In genomic region chr20:17560344-17561074, GRCh38 we compare ENCODE assay signal across 13 cellular contexts. TPM values are rescaled to one million over a fixed set of nuclear protein-coding genes. Genes with fewer than 3 reads are reported as not detected.
A peak's percentile ranks its signal among the peaks of the same experiment; 100 is the strongest.
DNase-seq lines count a peak whose midpoint lies in the region; ATAC-seq, FAIRE-seq and TF ChIP-seq lines count a peak whose summit lies in the region.
"Had no signal": no experiment of that assay in that cellular context is flagged by ENCODE, and none has a peak within 500 bp of the region (broad histone marks: within the 10 kb centered on the region; RNA-seq: fewer than 3 reads in every experiment).

No MANE protein-coding gene starts in this region.

- H3K36me3 ChIP-seq in Caco-2 (ENCODE audit: control insufficient read depth, insufficient read depth, low read length): no peaks in the 10 kb centered on the region
- H3K36me3 ChIP-seq in IMR-90 (ENCODE audit: control insufficient read depth, insufficient read depth, low read length): no peaks in the 10 kb centered on the region
- no peaks in the 10 kb centered on the region for H3K36me3 ChIP-seq in astrocyte (ENCODE audit: insufficient read depth, low read length)
- H3K36me3 ChIP-seq in osteoblast (ENCODE audit: insufficient read depth, low read length): no peaks in the 10 kb centered on the region
- no peaks in the 10 kb centered on the region for H3K36me3 ChIP-seq in GM23248 (ENCODE audit: low read depth)

- H3K9me3 Mint-ChIP-seq in Caco-2 (ENCODE audit: unreplicated experiment) (no peaks in the 10 kb centered on the region), astrocyte (ENCODE audit: unreplicated experiment) (no peaks in the 10 kb centered on the region)
- H3K9me3 Mint-ChIP-seq: effector memory CD8-positive, alpha-beta T cell had no signal

- no peak for ATAC-seq in IMR-90 (ENCODE audit: low read depth)
- ATAC-seq: effector memory CD8-positive, alpha-beta T cell had no signal

- H3K4me3 ChIP-seq in Caco-2 (ENCODE audit: low read depth, low read length) (no peak overlapping the region), IMR-90 (ENCODE audit: insufficient read depth, low read depth, low read length) (no peak overlapping the region), astrocyte (ENCODE audit: insufficient read depth, low read depth, low read length) (no peak overlapping the region), osteoblast (ENCODE audit: insufficient read depth, low read length) (no peak overlapping the region), GM23248 (no peak overlapping the region)

- H3K56ac ChIP-seq in IMR-90 (ENCODE audit: extremely low read depth, insufficient read depth, low read length): no peak overlapping the region

- H4K5ac ChIP-seq in IMR-90 (ENCODE audit: low read depth, low read length): no peak overlapping the region

- H2AK9ac ChIP-seq in IMR-90 (replicated peaks; ENCODE audit: low read depth, low read length, poor library complexity): peak overlapping the region; percentile 67

- in situ Hi-C loops in IMR-90 (cut with MboI; ENCODE audit: low sequenced_read_pairs): no loop called here
- in situ Hi-C loops in GM23248 (cut with MboI): no loop called here

- peak overlapping the region; percentile 42 for H3K4ac ChIP-seq in IMR-90 (ENCODE audit: low read depth, low read length)

- peak overlapping the region; percentile 60 for H3K14ac ChIP-seq in IMR-90 (replicated peaks; ENCODE audit: low read depth, low read length)

- H3K18ac ChIP-seq in IMR-90 (ENCODE audit: low read depth, low read length): peak overlapping the region; percentile 21; the same call in 1 of the 2 replicates

- H3K9me2 ChIP-seq in GM23248 (ENCODE audit: insufficient read depth): no peaks in the 10 kb centered on the region

- H3K79me1 ChIP-seq in IMR-90 (ENCODE audit: low read depth in 1 of 2, low read length in 2 of 2): peaks cover 0 to 27% of the 10 kb centered on the region in 2 experiments; a peak in 3 of 4 replicates

- H3K27ac Mint-ChIP-seq in Caco-2 (ENCODE audit: unreplicated experiment) (peak overlapping the region; percentile 45), astrocyte (ENCODE audit: unreplicated experiment) (peak overlapping the region; percentile 59)
- H3K27ac Mint-ChIP-seq: effector memory CD8-positive, alpha-beta T cell had no signal

- H3K4me3 Mint-ChIP-seq in Caco-2 (ENCODE audit: unreplicated experiment) (no peak overlapping the region), astrocyte (ENCODE audit: unreplicated experiment) (peak overlapping the region; percentile 42)
- H3K4me3 Mint-ChIP-seq: effector memory CD8-positive, alpha-beta T cell had no signal

- H3K27me3 Mint-ChIP-seq in Caco-2 (ENCODE audit: insufficient read depth, unreplicated experiment) (no peaks in the 10 kb centered on the region), astrocyte (ENCODE audit: low read depth, unreplicated experiment) (no peaks in the 10 kb centered on the region)
- H3K27me3 Mint-ChIP-seq: effector memory CD8-positive, alpha-beta T cell had no signal

- intact Hi-C loops in Caco-2 (cut with micrococcal nuclease; ENCODE audit: unreplicated experiment) (no loop called here), IMR-90 (cut with micrococcal nuclease) (no loop called here)

- H3K36me3 Mint-ChIP-seq in Caco-2 (ENCODE audit: insufficient read depth, unreplicated experiment) (no peaks in the 10 kb centered on the region), astrocyte (ENCODE audit: low read depth, unreplicated experiment) (no peaks in the 10 kb centered on the region)

- H3K9me1 ChIP-seq in IMR-90 (ENCODE audit: insufficient read depth, low read length): peaks cover 19% of the 10 kb centered on the region

- no peak overlapping the region; the same call in 1 of the 2 replicates for H3K23ac ChIP-seq in IMR-90 (ENCODE audit: low read depth, low read length)

- CTCF ChIA-PET in Caco-2 (lab: Charles Lee) (no interaction called here), IMR-90 (lab: Yijun Ruan, JAX) (no interaction called here)

- TF ChIP-seq CTCF in Caco-2 (IDR thresholded peaks at IDR 0.05; ENCODE audit: insufficient read depth in 1 of 2, low read depth in 1 of 2, low read length in 1 of 2, severe bottlenecking in 1 of 2, unreplicated experiment in 1 of 2) (no peak), IMR-90 (conservative IDR thresholded peaks at IDR 0.05; ENCODE audit: low read depth, low read length) (no peak), astrocyte (IDR thresholded peaks at IDR 0.05; ENCODE audit: insufficient read depth, low read depth, low read length) (no peak), osteoblast (IDR thresholded peaks at IDR 0.05; ENCODE audit: extremely low read depth, low read depth, low read length) (no peak)

- H2AFZ ChIP-seq in IMR-90 (replicated peaks; ENCODE audit: low read length, poor library complexity) (no peak overlapping the region), astrocyte (ENCODE audit: low read depth, low read length) (no peak overlapping the region), osteoblast (ENCODE audit: low read length) (no peak overlapping the region), GM23248 (no peak overlapping the region)

- no peak overlapping the region for H3K27ac ChIP-seq in IMR-90 (ENCODE audit: insufficient read depth, low read length)
- H3K27ac ChIP-seq in astrocyte (ENCODE audit: low read depth, low read length): no peak overlapping the region
- H3K27ac ChIP-seq in osteoblast (ENCODE audit: low read depth, low read length): peak overlapping the region; percentile 34
- H3K27ac ChIP-seq in GM23248: no peak overlapping the region
- H3K27ac ChIP-seq: C4-2B had no signal

- WGBS in IMR-90 (ENCODE audit: extremely low coverage in 2 of 2, insufficient read length in 1 of 2), 2 experiments: no CpG with 5 or more reads among the region's 5 CpGs
- WGBS in GM23248 (ENCODE audit: low coverage in 1 of 2, low lambda C conversion rate in 2 of 2, missing lambda C conversion rate in 2 of 2), 2 experiments: 87 to 90% methylated on average over 5 of the region's 5 CpGs

- dilution Hi-C loops in IMR-90 (cut with HindIII; ENCODE audit: low sequenced_read_pairs, unreplicated experiment): no loop called here

- H2BK20ac ChIP-seq in IMR-90 (ENCODE audit: low read depth, low read length): peak overlapping the region; percentile 35

- no peak for TF ChIP-seq POLR2A in IMR-90 (IDR thresholded peaks at IDR 0.05; ENCODE audit: low read depth, low read length)

- H2BK15ac ChIP-seq in IMR-90 (ENCODE audit: low read depth, low read length): peak overlapping the region; percentile 26; the same call in 2 of the 3 replicates

- peak overlapping the region; percentile 80; the same call in 1 of the 2 replicates for H2BK120ac ChIP-seq in IMR-90 (ENCODE audit: low read depth, low read length)

- H3K27me3 ChIP-seq in Caco-2 (replicated peaks; ENCODE audit: control insufficient read depth, insufficient read depth, low read length) (no peaks in the 10 kb centered on the region), IMR-90 (ENCODE audit: control insufficient read depth, insufficient read depth, low read length) (no peaks in the 10 kb centered on the region), astrocyte (ENCODE audit: insufficient read depth, low read length) (no peaks in the 10 kb centered on the region), osteoblast (ENCODE audit: insufficient read depth, low read length) (no peaks in the 10 kb centered on the region), GM23248 (replicated peaks; ENCODE audit: insufficient read depth) (no peaks in the 10 kb centered on the region)

- H2AK5ac ChIP-seq in IMR-90 (ENCODE audit: low read depth, low read length): peak overlapping the region; percentile 63

- no peak overlapping the region for H2BK5ac ChIP-seq in IMR-90 (ENCODE audit: low read depth, low read length, poor library complexity, severe bottlenecking)

- BruUV-seq in Caco-2 (replicated peaks; lab: Mats Ljungman, UMichigan) (no TSS peak), IMR-90 (replicated peaks; lab: Mats Ljungman, UMichigan) (no TSS peak)

- no peak for FAIRE-seq in astrocyte (lab: Jason Lieb, UNC)
- FAIRE-seq: HTR-8/SVneo, islet of Langerhans had no signal

- H3K4me1 ChIP-seq in Caco-2 (peaks cover 17% of the 10 kb centered on the region), IMR-90 (ENCODE audit: control insufficient read depth, insufficient read depth, low read length) (peaks cover 17% of the 10 kb centered on the region), astrocyte (ENCODE audit: insufficient read depth, low read length) (peaks cover 43% of the 10 kb centered on the region), osteoblast (ENCODE audit: insufficient read depth, low read length) (peaks cover 67% of the 10 kb centered on the region), GM23248 (ENCODE audit: insufficient read depth) (peaks cover 39% of the 10 kb centered on the region)

- POLR2A ChIA-PET in Caco-2 (lab: Charles Lee) (interaction anchor here (1.0 kb wide), 1 partner anchor 9 kb away, joined by 8 read pairs; the partner anchor contains the start of gene DSTN), IMR-90 (lab: Charles Lee; ENCODE audit: unreplicated experiment) (no interaction called here)

- H3K79me2 ChIP-seq in astrocyte (ENCODE audit: insufficient read depth, low read length) (no peaks in the 10 kb centered on the region), osteoblast (ENCODE audit: insufficient read depth, low read length) (no peaks in the 10 kb centered on the region), GM23248 (ENCODE audit: insufficient read depth) (no peaks in the 10 kb centered on the region)

- H3K9ac ChIP-seq in IMR-90 (ENCODE audit: low read depth, low read length): no peak overlapping the region
- no peak overlapping the region for H3K9ac ChIP-seq in astrocyte (ENCODE audit: low read length)
- H3K9ac ChIP-seq in GM23248: no peak overlapping the region

- H3F3A ChIP-seq in GM23248 (ENCODE audit: insufficient read depth): peaks cover 42% of the 10 kb centered on the region

- peak overlapping the region in 1 of 2 experiments; percentile 29; a peak in 1 of 4 replicates for H4K8ac ChIP-seq in IMR-90 (ENCODE audit: low read depth in 2 of 2, low read length in 2 of 2)

- no peak for TF ChIP-seq RAD21 in IMR-90 (IDR thresholded peaks at IDR 0.05; ENCODE audit: low read length)

- H3K9me3 ChIP-seq in Caco-2 (no peaks in the 10 kb centered on the region), IMR-90 (ENCODE audit: control insufficient read depth, insufficient read depth, low read length) (no peaks in the 10 kb centered on the region), astrocyte (ENCODE audit: insufficient read depth, low read depth, low read length) (no peaks in the 10 kb centered on the region), osteoblast (ENCODE audit: low read depth, low read length) (no peaks in the 10 kb centered on the region), GM23248 (ENCODE audit: low read depth) (no peaks in the 10 kb centered on the region)

- DNase-seq in Caco-2: no peak
- DNase-seq in IMR-90: no peak
- no peak for DNase-seq in astrocyte (ENCODE audit: low read depth)
- no peak for DNase-seq in osteoblast (ENCODE audit: insufficient read length, low spot score, missing footprints)
- no peak for DNase-seq in NCI-H1092 treated with DMSO at 0.1 percent for 48 hours (lab: John Stamatoyannopoulos, UW)
- no peak for DNase-seq in NCI-H226
- no peak for DNase-seq in NCI-H2107 treated with DMSO at 0.1 percent for 48 hours (lab: John Stamatoyannopoulos, UW; ENCODE audit: unreplicated experiment)
- DNase-seq in GM23248: no peak
- DNase-seq: effector memory CD8-positive, alpha-beta T cell; MM.1S had no signal

- H3K4me1 Mint-ChIP-seq in Caco-2 (ENCODE audit: low read depth, unreplicated experiment): peaks cover 7% of the 10 kb centered on the region
- H3K4me1 Mint-ChIP-seq in astrocyte (ENCODE audit: low read depth, unreplicated experiment): peaks cover 56% of the 10 kb centered on the region

- H4K91ac ChIP-seq in IMR-90 (ENCODE audit: insufficient read depth, low read depth, low read length): peak overlapping the region; percentile 11

- H3K4me2 ChIP-seq in IMR-90 (ENCODE audit: low read depth, low read length) (no peak overlapping the region), astrocyte (ENCODE audit: low read length) (no peak overlapping the region), osteoblast (ENCODE audit: insufficient read depth, low read length) (no peak overlapping the region), GM23248 (ENCODE audit: unreplicated experiment) (no peak overlapping the region)

- H4K20me1 ChIP-seq in IMR-90 (ENCODE audit: insufficient read depth, low read length): peaks cover 8% of the 10 kb centered on the region; the same call in 1 of the 2 replicates
- no peaks in the 10 kb centered on the region for H4K20me1 ChIP-seq in astrocyte (ENCODE audit: insufficient read depth, low read length)
- no peaks in the 10 kb centered on the region for H4K20me1 ChIP-seq in osteoblast (ENCODE audit: insufficient read depth, low read length)
- no peaks in the 10 kb centered on the region for H4K20me1 ChIP-seq in GM23248 (ENCODE audit: insufficient read depth)

RNA-seq across cellular contexts. Expression of gene DSTN, which starts 9.4 kb away (rescaled TPM):
- total RNA-seq in Caco-2 (2022): 313 and 318 TPM in 2 replicates
- 221 and 383 TPM in 2 replicates for total RNA-seq in IMR-90 (2012; rRNA removed)
- 258 and 269 TPM in 2 replicates for polyA plus RNA-seq in IMR-90 (2012; rRNA removed)
- 105 and 120 TPM in 2 replicates for polyA plus RNA-seq in IMR-90 (2012; cell fraction: cytosol; rRNA removed)
- 20.5 and 87.7 TPM in 2 replicates for polyA plus RNA-seq in IMR-90 (2012; cell fraction: nucleus; rRNA removed; ENCODE audit: low replicate concordance)
- 542 and 552 TPM in 2 replicates for total RNA-seq in astrocyte
- total RNA-seq in osteoblast: 627 and 634 TPM in 2 replicates
- total RNA-seq in GM23248 (2014; rRNA removed; shearing (Covaris generic)): 338 and 360 TPM in 2 replicates
- polyA plus RNA-seq in GM23248 (2016; fragmentation: Nextera tagmentation; extraction: Ambion mirVana): 610 and 613 TPM in 2 replicates

RNA-seq across cellular contexts. Expression of gene BFSP1, which starts 29.3 kb away (rescaled TPM):
- total RNA-seq in Caco-2 (2022) (20.4 and 22.7 TPM in 2 replicates), IMR-90 (2012; rRNA removed) (1.9 and 2.0 TPM in 2 replicates), astrocyte (3.7 and 4.2 TPM in 2 replicates), osteoblast (1.8 and 2.9 TPM in 2 replicates)
- polyA plus RNA-seq in IMR-90 (2012; rRNA removed) (0.85 and 1.1 TPM in 2 replicates), GM23248 (2016; fragmentation: Nextera tagmentation; extraction: Ambion mirVana) (0.25 and 0.28 TPM in 2 replicates)
- 0.78 and 1.1 TPM in 2 replicates for polyA plus RNA-seq in IMR-90 (2012; cell fraction: cytosol; rRNA removed)
- polyA plus RNA-seq in IMR-90 (2012; cell fraction: nucleus; rRNA removed; ENCODE audit: low replicate concordance): 0.57 and 1.1 TPM in 2 replicates
- 0.25 and 0.32 TPM in 2 replicates for total RNA-seq in GM23248 (2014; rRNA removed; shearing (Covaris generic))
